ENCODE assay signal across 6 cellular contexts in genomic region chr17:17645148-17645547, GRCh38. TPM values are rescaled to one million over a fixed set of nuclear protein-coding genes. Genes with fewer than 3 reads are reported as not detected.
DNase-seq lines count a peak whose midpoint lies in the region; ATAC-seq, FAIRE-seq and TF ChIP-seq lines count a peak whose summit lies in the region.
"Not testable (repeated sequence)": the region's sequence is repeated elsewhere in the genome, so short reads cannot be mapped to it uniquely, and the experiment has no call there.

No MANE protein-coding gene starts in this region.

- H3K4me3 Mint-ChIP-seq in WTC11; progenitor cell of endocrine pancreas (ENCODE audit: low read depth): not testable (repeated sequence)

- H3K27ac ChIP-seq in A549; HEK293 (ENCODE audit: extremely low read depth, low read depth, low read length); K562 (ENCODE audit: extremely low read depth, low read depth, low read length): not testable (repeated sequence)

- not testable (repeated sequence) for H3K36me3 ChIP-seq in HEK293 (ENCODE audit: control insufficient read depth in 2 of 2, insufficient read depth in 1 of 2, low read length in 2 of 2); K562 (ENCODE audit: control insufficient read depth, insufficient read depth, low read length)

- not testable (repeated sequence) for TF ChIP-seq POLR2A in A549 (IDR thresholded peaks at IDR 0.05; ENCODE audit: low read length); K562 (conservative IDR thresholded peaks at IDR 0.05)

- H3K9me3 ChIP-seq in A549 = peaks cover 23% of the 10 kb centered on the region
- not testable (repeated sequence) for H3K9me3 ChIP-seq in HEK293 (ENCODE audit: control insufficient read depth, insufficient read depth, low read depth, low read length); K562 (replicated peaks; ENCODE audit: control insufficient read depth, insufficient read depth, low read depth, low read length)

- CTCF ChIA-PET in A549 (lab: Yijun Ruan, JAX) = interaction anchor here (0.6 to 1.6 kb wide), 6 partner anchors 12 to 292 kb away, joined by 3 to 7 read pairs (median 4); partner anchors contain the start of gene RASD1
- CTCF ChIA-PET in HEK293 (lab: Yijun Ruan, JAX) = interaction anchor here (0.6 to 1.2 kb wide), 5 partner anchors 32 to 705 kb away, joined by 3 to 4 read pairs (median 3); no protein-coding TSS in a partner anchor
- CTCF ChIA-PET in WTC11 (lab: Charles Lee); K562 (lab: Yijun Ruan, JAX; ENCODE audit: low intra/inter-chr PET ratio): not testable (repeated sequence)

- BruUV-seq in K562 (replicated peaks; lab: Mats Ljungman, UMichigan) = not testable (repeated sequence)

- not testable (repeated sequence) for FAIRE-seq in A549 (lab: Jason Lieb, UNC); K562 (lab: Jason Lieb, UNC)

- H3K27me3 Mint-ChIP-seq in WTC11 (ENCODE audit: low read depth); progenitor cell of endocrine pancreas: not testable (repeated sequence)

- not testable (repeated sequence) for H3K36me3 Mint-ChIP-seq in WTC11; progenitor cell of endocrine pancreas (ENCODE audit: insufficient read depth)

- TF ChIP-seq EP300 in A549 (IDR thresholded peaks at IDR 0.05); K562 (IDR thresholded peaks at IDR 0.05; ENCODE audit: low read length): not testable (repeated sequence)

- not testable (repeated sequence) for TF ChIP-seq RAD21 in A549 (conservative IDR thresholded peaks at IDR 0.05 in 1 of 2, IDR thresholded peaks at IDR 0.05 in 1 of 2); K562 (CRISPR knock-in tag; conservative IDR thresholded peaks at IDR 0.05 in 1 of 2, IDR thresholded peaks at IDR 0.05 in 1 of 2)

- peaks cover 16% of the 10 kb centered on the region; the same call in 2 of the 3 replicates for H3K4me1 ChIP-seq in A549
- H3K4me1 ChIP-seq in HEK293 (ENCODE audit: control insufficient read depth, insufficient read depth, low read length); K562 (replicated peaks in 1 of 2; ENCODE audit: control insufficient read depth in 2 of 2, insufficient read depth in 2 of 2, low read length in 2 of 2): not testable (repeated sequence)

- not testable (repeated sequence) for H3K4me2 ChIP-seq in A549; K562 (ENCODE audit: insufficient read depth, low read length)

- H3K4me3 ChIP-seq in A549; HEK293 (ENCODE audit: low read depth, low read length); K562: not testable (repeated sequence)

- POLR2A ChIA-PET in A549 (lab: Yijun Ruan, JAX); HEK293 (lab: Yijun Ruan, JAX); WTC11 (lab: Charles Lee); K562 (lab: Yijun Ruan, JAX): not testable (repeated sequence)

- ATAC-seq in A549, SK-N-SH treated with all-trans-retinoic acid at 6 μM for 48 hours, WTC11, K562: not testable (repeated sequence)

- H3K27me3 ChIP-seq in K562 (ENCODE audit: control insufficient read depth in 2 of 2, insufficient read depth in 2 of 2, low read length in 2 of 2) = peaks cover 5 to 13% of the 10 kb centered on the region in 2 experiments; a peak in 4 of 5 replicates

- not testable (repeated sequence) for DNase-seq in A549 (ENCODE audit: low read depth in 1 of 2, low spot score in 1 of 2); WTC11 (ENCODE audit: low spot score); K562 (ENCODE audit: extremely low read depth in 1 of 4, low spot score in 3 of 4); progenitor cell of endocrine pancreas (ENCODE audit: low spot score, unreplicated experiment)

- not testable (repeated sequence) for TF ChIP-seq CTCF in A549 (IDR thresholded peaks at IDR 0.05); HEK293 (tag by site-specific recombination; IDR thresholded peaks at IDR 0.05); WTC11 (IDR thresholded peaks at IDR 0.05); K562 (IDR thresholded peaks at IDR 0.05 in 2 of 3, conservative IDR thresholded peaks at IDR 0.05 in 1 of 3; ENCODE audit: insufficient read depth in 2 of 3, low read depth in 1 of 3, low read length in 3 of 3); progenitor cell of endocrine pancreas (IDR thresholded peaks at IDR 0.05; ENCODE audit: unreplicated experiment)

- intact Hi-C loops in K562 (cut with micrococcal nuclease) = not testable (repeated sequence)

- not testable (repeated sequence) for H3K9me1 ChIP-seq in K562 (ENCODE audit: control insufficient read depth, insufficient read depth, low read length)

- not testable (repeated sequence) for H2AFZ ChIP-seq in K562 (ENCODE audit: low read depth, low read length)

- not testable (repeated sequence) for H3K9ac ChIP-seq in K562 (ENCODE audit: insufficient read depth in 1 of 2, low read depth in 2 of 2, low read length in 2 of 2)

- H3K9me3 Mint-ChIP-seq in WTC11 = peaks cover 21% of the 10 kb centered on the region
- not testable (repeated sequence) for H3K9me3 Mint-ChIP-seq in progenitor cell of endocrine pancreas (ENCODE audit: low read depth)

- in situ Hi-C loops in K562 (cut with MboI) = loop anchor here (25.0 kb wide), 1 partner anchor 658 kb away; no protein-coding TSS in a partner anchor

- not testable (repeated sequence) for H3K4me1 Mint-ChIP-seq in WTC11
- H3K4me1 Mint-ChIP-seq in progenitor cell of endocrine pancreas (ENCODE audit: low read depth) = peaks cover 23% of the 10 kb centered on the region

- H3K79me2 ChIP-seq in K562 (ENCODE audit: control insufficient read depth, insufficient read depth, low read length) = not testable (repeated sequence)

- 40% methylated on average over 4 of the region's 4 CpGs for WGBS in A549 (ENCODE audit: missing lambda C conversion rate)
- WGBS in K562 (ENCODE audit: insufficient coverage, low coverage, missing lambda C conversion rate) = 3% methylated on average over 4 of the region's 4 CpGs

- H3K27ac Mint-ChIP-seq in WTC11 = not testable (repeated sequence)
- H3K27ac Mint-ChIP-seq in progenitor cell of endocrine pancreas = peak overlapping the region; percentile 45

- not testable (repeated sequence) for H4K20me1 ChIP-seq in K562 (replicated peaks; ENCODE audit: control insufficient read depth, insufficient read depth, low read length)

RNA-seq across cellular contexts. Expression of gene RAI1, which starts 36.1 kb away (rescaled TPM):
- polyA plus RNA-seq in A549 (2011; rRNA removed) (3.5 and 7.1 TPM in 2 replicates), A549 (2017; fragmentation: RNase III; extraction: RNeasy Plus Mini Kit Qiagen cat#74134 plus additional on column Dnase treatment) (18.9 to 23.8 TPM (median 23.3 TPM) in 3 replicates), K562 (2011; rRNA removed) (3.7 and 3.8 TPM in 2 replicates), K562 (2014; fragmentation: Illumina TruSeq; extraction: Trizol) (6.6 and 8.6 TPM in 2 replicates), K562 (2014; fragmentation: Nextera tagmentation; extraction: Ambion mirVana) (1 to 10 TPM in 1 of 2 experiments, under 1 TPM in 1; 0.68 to 1.5 TPM), K562 (2014; rRNA removed) (10.0 and 11.9 TPM in 2 replicates)
- 7.1 and 11.2 TPM in 2 replicates for polyA plus RNA-seq in A549 (2012; cell fraction: cytosol; rRNA removed)
- polyA plus RNA-seq in A549 (2012; cell fraction: nucleus; rRNA removed) = 27.6 and 28.1 TPM in 2 replicates
- 5.7 and 9.7 TPM in 2 replicates for polyA minus RNA-seq in A549 (2011; rRNA and poly(A)+ RNA removed)
- total RNA-seq in WTC11 (2021) (7.3 to 12.7 TPM (median 8.1 TPM) in 3 replicates), K562 (2014; rRNA removed) (5.5 and 10.0 TPM in 2 replicates), K562 (2014; rRNA removed; fragmentation: Illumina TruSeq; extraction: Trizol) (5.1 and 5.5 TPM in 2 replicates), K562 (2015; rRNA removed; fragmentation: Illumina TruSeq; extraction: Trizol) (6.6 and 6.8 TPM in 2 replicates), K562 (2021) (19.9 and 20.4 TPM in 2 replicates), progenitor cell of endocrine pancreas (69.0 and 75.0 TPM in 2 replicates)
- total RNA-seq in K562 (2011; cell fraction: chromatin; rRNA removed; ENCODE audit: low replicate concordance) = 33.0 and 41.0 TPM in 2 replicates
- total RNA-seq in K562 (2011; cell fraction: nucleolus; rRNA removed) = 18.6 and 19.2 TPM in 2 replicates
- 22.3 and 33.5 TPM in 2 replicates for total RNA-seq in K562 (2011; cell fraction: nucleoplasm; rRNA removed)
- polyA plus RNA-seq in K562 (2011; cell fraction: cytosol; rRNA removed) = 2.2 and 3.1 TPM in 2 replicates
- polyA plus RNA-seq in K562 (2011; cell fraction: nucleus; rRNA removed) = 7.1 and 11.1 TPM in 2 replicates
- 8.0 and 9.8 TPM in 2 replicates for polyA plus RNA-seq in K562 (2012)
- 2.4 and 3.1 TPM in 2 replicates for polyA minus RNA-seq in K562 (2011; rRNA and poly(A)+ RNA removed)
- 5.2 and 6.3 TPM in 2 replicates for polyA minus RNA-seq in K562 (2011; cell fraction: cytosol; rRNA and poly(A)+ RNA removed)
- polyA minus RNA-seq in K562 (2011; cell fraction: nucleus; rRNA and poly(A)+ RNA removed) = 3.5 and 4.8 TPM in 2 replicates

RNA-seq across cellular contexts. Expression of gene PEMT, which starts 53.6 kb away (rescaled TPM):
- polyA plus RNA-seq in A549 (2011; rRNA removed) = 47.8 and 62.4 TPM in 2 replicates
- 88.6 and 124 TPM in 2 replicates for polyA plus RNA-seq in A549 (2012; cell fraction: cytosol; rRNA removed)
- polyA plus RNA-seq in A549 (2012; cell fraction: nucleus; rRNA removed) = 78.3 and 88.5 TPM in 2 replicates
- 40.1 to 47.5 TPM (median 43.0 TPM) in 3 replicates for polyA plus RNA-seq in A549 (2017; fragmentation: RNase III; extraction: RNeasy Plus Mini Kit Qiagen cat#74134 plus additional on column Dnase treatment)
- 34.0 and 49.1 TPM in 2 replicates for polyA minus RNA-seq in A549 (2011; rRNA and poly(A)+ RNA removed)
- 51.9 to 54.6 TPM (median 53.1 TPM) in 3 replicates for total RNA-seq in WTC11 (2021)
- total RNA-seq in K562 (2011; cell fraction: chromatin; rRNA removed; ENCODE audit: low replicate concordance) = 6.4 and 26.1 TPM in 2 replicates
- total RNA-seq in K562 (2011; cell fraction: nucleolus; rRNA removed) = 29.7 and 36.2 TPM in 2 replicates
- total RNA-seq in K562 (2011; cell fraction: nucleoplasm; rRNA removed) = 20.5 and 31.0 TPM in 2 replicates
- total RNA-seq in K562 (2014; rRNA removed) = 32.8 and 62.4 TPM in 2 replicates
- 3.9 and 5.7 TPM in 2 replicates for total RNA-seq in K562 (2014; rRNA removed; fragmentation: Illumina TruSeq; extraction: Trizol)
- 14.1 and 15.0 TPM in 2 replicates for total RNA-seq in K562 (2015; rRNA removed; fragmentation: Illumina TruSeq; extraction: Trizol)
- 28.8 and 33.9 TPM in 2 replicates for total RNA-seq in K562 (2021)
- polyA plus RNA-seq in K562 (2011; rRNA removed) = 12.7 and 24.3 TPM in 2 replicates
- polyA plus RNA-seq in K562 (2011; cell fraction: cytosol; rRNA removed) = 32.4 and 70.4 TPM in 2 replicates
- 19.1 and 30.2 TPM in 2 replicates for polyA plus RNA-seq in K562 (2011; cell fraction: nucleus; rRNA removed)
- 23.7 and 48.0 TPM in 2 replicates for polyA plus RNA-seq in K562 (2012)
- 13.6 and 24.8 TPM in 2 replicates for polyA plus RNA-seq in K562 (2014; fragmentation: Illumina TruSeq; extraction: Trizol)
- polyA plus RNA-seq in K562 (2014; fragmentation: Nextera tagmentation; extraction: Ambion mirVana) = 1 to 10 TPM; 1.4 to 7.9 TPM
- 26.7 and 36.4 TPM in 2 replicates for polyA plus RNA-seq in K562 (2014; rRNA removed)
- 3.3 and 4.1 TPM in 2 replicates for polyA minus RNA-seq in K562 (2011; rRNA and poly(A)+ RNA removed)
- polyA minus RNA-seq in K562 (2011; cell fraction: cytosol; rRNA and poly(A)+ RNA removed) = 12.4 and 22.6 TPM in 2 replicates
- polyA minus RNA-seq in K562 (2011; cell fraction: nucleus; rRNA and poly(A)+ RNA removed) = 4.6 and 6.3 TPM in 2 replicates
- total RNA-seq in progenitor cell of endocrine pancreas = 61.3 and 67.0 TPM in 2 replicates
